In genomic region chr1:224329484-224329841, GRCh38 we compare ENCODE assay signal across 8 cellular contexts. TPM values are rescaled to one million over a fixed set of nuclear protein-coding genes. Genes with fewer than 3 reads are reported as not detected.
DNase-seq lines count a peak whose midpoint lies in the region; ATAC-seq and TF ChIP-seq lines count a peak whose summit lies in the region.

No MANE protein-coding gene starts in this region.

- intact Hi-C loops in CD14-positive monocyte (cut with micrococcal nuclease): no loop called here

- H3K9me3 ChIP-seq in neuron (ENCODE audit: low read length): no peaks in the 10 kb centered on the region

- DNase-seq in CD14-positive monocyte (ENCODE audit: low spot score): no peak
- no peak for DNase-seq in LNCaP clone FGC (ENCODE audit: low read depth)
- DNase-seq in effector memory CD8-positive, alpha-beta T cell: no peak
- no peak for DNase-seq in HuH-7 (ENCODE audit: low spot score)
- DNase-seq in activated gamma-delta T cell treated with Interleukin-2 at 50 U/mL for 16 hours: no peak
- DNase-seq in NCI-H526 (lab: John Stamatoyannopoulos, UW): no peak
- no peak for DNase-seq in NCI-H345 (lab: John Stamatoyannopoulos, UW)

- H3K27me3 ChIP-seq in neuron (ENCODE audit: insufficient read depth, low read length): no peaks in the 10 kb centered on the region

- peaks cover 14% of the 10 kb centered on the region for H3K4me1 ChIP-seq in neuron (ENCODE audit: insufficient read depth, low read length)

- H3K27me3 Mint-ChIP-seq in CD14-positive monocyte (ENCODE audit: low read depth in 3 of 3): peaks cover 0 to 2% (median 1%) of the 10 kb centered on the region in 3 donors
- H3K27me3 Mint-ChIP-seq in effector memory CD8-positive, alpha-beta T cell: no peaks in the 10 kb centered on the region

- H2AFZ ChIP-seq in neuron (ENCODE audit: low read depth, low read length): peak overlapping the region; percentile 91

- peak overlapping the region; percentile 70 for H3K4me3 ChIP-seq in LNCaP clone FGC (ENCODE audit: low read depth, low read length)
- H3K4me3 ChIP-seq in neuron (ENCODE audit: low read length): peak overlapping the region; percentile 87

- peaks cover 39% of the 10 kb centered on the region for H3K4me1 Mint-ChIP-seq in CD14-positive monocyte
- H3K4me1 Mint-ChIP-seq in effector memory CD8-positive, alpha-beta T cell (ENCODE audit: low read depth in 2 of 2): peaks cover 30% of the 10 kb centered on the region in 2 donors

- H3K36me3 ChIP-seq in neuron (ENCODE audit: insufficient read depth, low read length): peaks cover 12% of the 10 kb centered on the region

- peaks cover 13 to 16% of the 10 kb centered on the region in 2 donors for H3K36me3 Mint-ChIP-seq in CD14-positive monocyte
- peaks cover 22% of the 10 kb centered on the region for H3K36me3 Mint-ChIP-seq in effector memory CD8-positive, alpha-beta T cell (ENCODE audit: insufficient read depth)

- H3K27ac Mint-ChIP-seq in CD14-positive monocyte: peak overlapping the region; percentile 97 to 100 (median 99)
- peak overlapping the region; percentile 95 to 98 for H3K27ac Mint-ChIP-seq in effector memory CD8-positive, alpha-beta T cell

- peak overlapping the region; percentile 94 to 96 for H3K4me3 Mint-ChIP-seq in CD14-positive monocyte
- peak overlapping the region; percentile 91 to 96 for H3K4me3 Mint-ChIP-seq in effector memory CD8-positive, alpha-beta T cell

- peaks cover 0 to 3% (median 0%) of the 10 kb centered on the region in 7 donors for H3K9me3 Mint-ChIP-seq in CD14-positive monocyte
- no peaks in the 10 kb centered on the region for H3K9me3 Mint-ChIP-seq in effector memory CD8-positive, alpha-beta T cell

- ATAC-seq in effector memory CD8-positive, alpha-beta T cell (replicated peaks): no peak

- no peak for TF ChIP-seq CTCF in CD14-positive monocyte (IDR thresholded peaks at IDR 0.05)
- TF ChIP-seq CTCF in LNCaP clone FGC (IDR thresholded peaks at IDR 0.05; ENCODE audit: control insufficient read depth, extremely low read depth, insufficient read depth): no peak

RNA-seq across cellular contexts. Expression of gene NVL, which starts 0.5 kb away (rescaled TPM):
- 1 to 10 TPM; 8.4 to 9.6 TPM for polyA plus RNA-seq in CD14-positive monocyte

RNA-seq across cellular contexts. Expression of gene CNIH4, which starts 27.2 kb away (rescaled TPM):
- 100 to 1,000 TPM in 1 of 2 donors, 10 to 100 TPM in 1; 94.7 to 106 TPM for polyA plus RNA-seq in CD14-positive monocyte
